ENCODE assay signal across 22 cellular contexts in the genomic region with DNA sequence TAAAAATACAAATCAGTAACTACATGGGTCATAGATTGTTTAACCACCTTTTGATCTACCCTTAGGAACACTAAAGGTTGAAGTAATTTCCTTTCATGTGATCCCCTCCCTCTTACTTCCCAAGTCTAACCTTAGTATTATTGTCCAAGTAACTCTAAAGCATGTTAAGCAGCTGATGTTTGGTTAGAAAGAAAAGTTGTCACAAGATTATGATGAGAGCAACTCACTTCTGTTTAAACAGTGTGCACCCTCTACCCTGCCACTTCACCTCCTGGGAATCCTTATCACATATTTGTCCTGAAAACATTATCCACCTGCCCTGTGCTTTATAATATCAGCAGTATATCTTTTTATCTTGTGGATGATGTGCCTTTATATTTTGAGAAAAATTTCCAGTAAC.
"Had no signal": no experiment of that assay in that cellular context is flagged by ENCODE, and none has a peak within 500 bp of the region (broad histone marks: within the 10 kb centered on the region; RNA-seq: fewer than 3 reads in every experiment).

No MANE protein-coding gene starts in this region.

- H3K4me1 Mint-ChIP-seq: activated naive CD4-positive, alpha-beta T cell treated with anti-CD3 and anti-CD28 coated beads, Interleukin-2, amount 10 ng/mL, durations not matched to agents 7 days and 5 days had no signal

- H3K4me2 ChIP-seq: smooth muscle cell had no signal

- H3K4me3 ChIP-seq: coronary artery, dorsolateral prefrontal cortex, ovary, right atrium auricular region, smooth muscle cell, suprapubic skin, tibial artery, upper lobe of right lung had no signal

- FAIRE-seq: astrocyte had no signal

- H3K27ac ChIP-seq: brain microvascular endothelial cell, coronary artery, dorsolateral prefrontal cortex, ovary, right atrium auricular region, suprapubic skin, tibial artery, upper lobe of right lung, VCaP had no signal

- H3K27ac Mint-ChIP-seq: activated naive CD4-positive, alpha-beta T cell treated with anti-CD3 and anti-CD28 coated beads, Interleukin-2, amount 10 ng/mL, durations not matched to agents 7 days and 5 days; activated T-helper 1 cell treated with anti-CD3 and anti-CD28 coated beads, Interleukin-12 subunit alpha, Interleukin-12 subunit beta, Interleukin-2, Interleukin-4 antibody, amounts not matched to agents 30 ng/mL and 10 ng/mL and 1 ng/mL, durations not matched to agents 14 hours and 24 hours and 36 hours; nephron had no signal

- H3K27me3 ChIP-seq: brain microvascular endothelial cell, dorsolateral prefrontal cortex, ovary, right atrium auricular region, suprapubic skin, tibial artery, upper lobe of right lung had no signal

- H3K4me3 Mint-ChIP-seq: activated naive CD4-positive, alpha-beta T cell treated with anti-CD3 and anti-CD28 coated beads, Interleukin-2, amount 10 ng/mL, durations not matched to agents 7 days and 5 days; activated T-helper 1 cell treated with anti-CD3 and anti-CD28 coated beads, Interleukin-12 subunit alpha, Interleukin-12 subunit beta, Interleukin-2, Interleukin-4 antibody, amounts not matched to agents 30 ng/mL and 10 ng/mL and 1 ng/mL, durations not matched to agents 14 hours and 24 hours and 36 hours; nephron had no signal

- H3K9me3 ChIP-seq: ovary, right atrium auricular region, suprapubic skin, tibial artery, upper lobe of right lung had no signal

- H3K9me3 Mint-ChIP-seq: activated naive CD4-positive, alpha-beta T cell treated with anti-CD3 and anti-CD28 coated beads, Interleukin-2, amount 10 ng/mL, durations not matched to agents 7 days and 5 days; activated T-helper 1 cell treated with anti-CD3 and anti-CD28 coated beads, Interleukin-12 subunit alpha, Interleukin-12 subunit beta, Interleukin-2, Interleukin-4 antibody, amounts not matched to agents 30 ng/mL and 10 ng/mL and 1 ng/mL, durations not matched to agents 14 hours and 24 hours and 36 hours; nephron had no signal

- DNase-seq: activated CD4-positive, alpha-beta T cell treated with anti-CD3 and anti-CD28 coated beads, Interleukin-2, amount 50 U/mL, for 4 hours; activated CD8-positive, alpha-beta memory T cell treated with anti-CD3 and anti-CD28 coated beads, Interleukin-2, amount 50 U/mL, for 4 hours; activated effector memory CD4-positive, alpha-beta T cell treated with anti-CD3 and anti-CD28 coated beads, Interleukin-2, amount 50 U/mL, for 16 hours; activated T-cell treated with anti-CD3 and anti-CD28 coated beads, Interleukin-2, amount 50 U/mL, for 1 hour; effector memory CD4-positive, alpha-beta T cell; islet precursor cell; left ventricle myocardium superior; T-helper 9 cell; tibial artery; upper lobe of right lung had no signal

- H3K27me3 Mint-ChIP-seq: activated naive CD4-positive, alpha-beta T cell treated with anti-CD3 and anti-CD28 coated beads, Interleukin-2, amount 10 ng/mL, durations not matched to agents 7 days and 5 days had no signal

- H3K36me3 ChIP-seq: ovary had no signal

- ATAC-seq: left ventricle myocardium superior had no signal

- H3K4me1 ChIP-seq: right atrium auricular region, suprapubic skin, tibial artery, upper lobe of right lung had no signal
